In genomic region chr7:80449841-80450240, GRCh38 we compare ENCODE assay signal across 1 cellular context.
TF ChIP-seq lines count a peak whose summit lies in the region.

No MANE protein-coding gene starts in this region.

TF ChIP-seq in GM23338, 12 proteins besides CTCF, POLR2A, EP300 and RAD21:
- TF ChIP-seq ZNF462 (CRISPR knock-in tag; IDR thresholded peaks at IDR 0.05), result no peak
- no peak for TF ChIP-seq ETS1 (IDR thresholded peaks at IDR 0.05)
- no peak for TF ChIP-seq REST (IDR thresholded peaks at IDR 0.05; ENCODE audit: unreplicated experiment)
- no peak for TF ChIP-seq EZH2 (IDR thresholded peaks at IDR 0.05; ENCODE audit: low read depth, unreplicated experiment)
- TF ChIP-seq EZH2phosphoT487 (IDR thresholded peaks at IDR 0.05; ENCODE audit: unreplicated experiment), result no peak
- no peak for TF ChIP-seq CREB1 (CRISPR knock-in tag; IDR thresholded peaks at IDR 0.05; ENCODE audit: low read depth)
- TF ChIP-seq ZNF331 (CRISPR knock-in tag; IDR thresholded peaks at IDR 0.05; ENCODE audit: low read depth), result no peak
- TF ChIP-seq JUNB (IDR thresholded peaks at IDR 0.05; ENCODE audit: unreplicated experiment), result no peak
- TF ChIP-seq ZNF114 (CRISPR knock-in tag; IDR thresholded peaks at IDR 0.05), result no peak
- TF ChIP-seq STAT1 (IDR thresholded peaks at IDR 0.05; ENCODE audit: unreplicated experiment), result no peak
- TF ChIP-seq POLR2AphosphoS5 (IDR thresholded peaks at IDR 0.05; ENCODE audit: low read depth), result no peak
- TF ChIP-seq NANOG (IDR thresholded peaks at IDR 0.05; ENCODE audit: borderline replicate concordance), result no peak
